8 cellular contexts compared by ENCODE assay signal in genomic region chr14:105045710-105046326, GRCh38. TPM values are rescaled to one million over a fixed set of nuclear protein-coding genes. Genes with fewer than 3 reads are reported as not detected.
DNase-seq lines count a peak whose midpoint lies in the region; ATAC-seq, FAIRE-seq and TF ChIP-seq lines count a peak whose summit lies in the region.

No MANE protein-coding gene starts in this region.

- intact Hi-C loops in pancreas (cut with DNase I): loop anchor here in 2 of 3 donors (2.0 to 5.0 kb wide), 2 partner anchors 69 to 71 kb away; partner anchors contain the start of gene AHNAK2 (in 1 of the 2)

- H3K9me3 Mint-ChIP-seq in H9 (no peaks in the 10 kb centered on the region), type B pancreatic cell (no peaks in the 10 kb centered on the region)

- H3K79me1 ChIP-seq in H9 (ENCODE audit: insufficient read depth, low read depth, low read length, poor library complexity, severe bottlenecking): no peaks in the 10 kb centered on the region

- no peak overlapping the region for H4K5ac ChIP-seq in H9 (ENCODE audit: insufficient read length, low read depth, low read length)

- no peak overlapping the region for H2AK5ac ChIP-seq in H9 (ENCODE audit: insufficient read length, low read length)

- H3K4me1 Mint-ChIP-seq in H9 (peaks cover 2 to 6% of the 10 kb centered on the region in 2 experiments; a peak in 2 of 4 replicates), type B pancreatic cell (ENCODE audit: unreplicated experiment) (no peaks in the 10 kb centered on the region)

- TF ChIP-seq CTCF in H9 (conservative IDR thresholded peaks at IDR 0.05): peak; percentile 100
- TF ChIP-seq CTCF in SK-N-SH (IDR thresholded peaks at IDR 0.05): peak; percentile 99
- peak; percentile 99 to 100 (median 100) for TF ChIP-seq CTCF in pancreas (IDR thresholded peaks at IDR 0.05)
- TF ChIP-seq CTCF in type B pancreatic cell (conservative IDR thresholded peaks at IDR 0.05): peak; percentile 100

- peaks cover 8% of the 10 kb centered on the region for H3F3A ChIP-seq in SK-N-SH (replicated peaks; ENCODE audit: insufficient read depth)

- FAIRE-seq in frontal cortex (lab: Jason Lieb, UNC): no peak
- FAIRE-seq in pancreas (lab: Jason Lieb, UNC): no peak

- peak overlapping the region in 1 of 2 experiments; percentile 17; a peak in 1 of 5 replicates for H3K4me3 Mint-ChIP-seq in H9
- no peak overlapping the region for H3K4me3 Mint-ChIP-seq in type B pancreatic cell

- CTCF ChIA-PET in SK-N-SH (lab: Yijun Ruan, JAX): interaction anchor here (0.6 to 8.1 kb wide), 57 partner anchors 10 to 482 kb away, joined by 3 to 284 read pairs (median 4); partner anchors contain the start of genes AHNAK2, CDCA4, CLBA1 and GPR132

- H3K4me3 ChIP-seq in SK-N-SH (ENCODE audit: low read depth in 2 of 2, low read length in 1 of 2) (peak overlapping the region in 1 of 2 experiments; percentile 50; a peak in 1 of 4 replicates), pancreas (no peak overlapping the region)

- no peaks in the 10 kb centered on the region for H3K23me2 ChIP-seq in H9 (ENCODE audit: insufficient read length, low read depth, low read length, poor library complexity, severe bottlenecking)

- ATAC-seq in pancreas: peak; percentile 87 to 97 (median 94)

- H4K91ac ChIP-seq in H9 (ENCODE audit: insufficient read length, low read depth, low read length): no peak overlapping the region

- no peak overlapping the region for H2BK120ac ChIP-seq in H9 (ENCODE audit: low read depth, low read length, poor library complexity, severe bottlenecking)

- POLR2A ChIA-PET in SK-N-SH (lab: Yijun Ruan, JAX): interaction anchor here (0.6 to 0.7 kb wide), 3 partner anchors 13 to 1524 kb away, joined by 3 read pairs; no protein-coding TSS in a partner anchor

- H3K27ac Mint-ChIP-seq in H9 (no peak overlapping the region), type B pancreatic cell (no peak overlapping the region)

- no CpG with 5 or more reads among the region's 42 CpGs for WGBS in H9 (ENCODE audit: extremely low coverage, insufficient read length, low lambda C conversion rate)
- 8% methylated on average over 15 of the region's 42 CpGs for WGBS in SK-N-SH (ENCODE audit: low lambda C conversion rate)
- WGBS in pancreas, 2 donors: 6% methylated on average over 36 to 42 of the region's 42 CpGs

- H3K4me2 ChIP-seq in H9 (ENCODE audit: insufficient read depth, insufficient read length, low read length) (no peak overlapping the region), SK-N-SH (no peak overlapping the region)

- H3K56ac ChIP-seq in H9 (ENCODE audit: insufficient read length, low read depth, low read length): no peak overlapping the region

- no peaks in the 10 kb centered on the region for H3K9me3 ChIP-seq in H9 (ENCODE audit: control insufficient read depth, low read depth, low read length)
- no peaks in the 10 kb centered on the region for H3K9me3 ChIP-seq in SK-N-SH
- H3K9me3 ChIP-seq in pancreas: no peaks in the 10 kb centered on the region

- no peak overlapping the region for H2BK12ac ChIP-seq in H9 (ENCODE audit: insufficient read length, low read depth, low read length)

- H3K14ac ChIP-seq in H9 (ENCODE audit: insufficient read depth, low read length): no peak overlapping the region

- H3K36me3 Mint-ChIP-seq in H9 (ENCODE audit: insufficient read depth in 1 of 3, low read depth in 3 of 3): no peaks in the 10 kb centered on the region
- no peaks in the 10 kb centered on the region for H3K36me3 Mint-ChIP-seq in type B pancreatic cell

- H3K27me3 ChIP-seq in H9 (ENCODE audit: insufficient read depth, low read length) (no peaks in the 10 kb centered on the region), SK-N-SH (ENCODE audit: insufficient read depth) (no peaks in the 10 kb centered on the region), pancreas (no peaks in the 10 kb centered on the region)

- DNase-seq in DMS53 treated with DMSO at 0.1 percent for 48 hours (lab: John Stamatoyannopoulos, UW; ENCODE audit: unreplicated experiment) (peak; percentile 55), H9 (peak; percentile 89), NCI-H1092 (lab: John Stamatoyannopoulos, UW) (peak; percentile 81), SK-N-SH (peak; percentile 97), frontal cortex (ENCODE audit: low spot score in 2 of 2) (peak; percentile 84 to 93), pancreas (peak; percentile 75 to 98 (median 90)), type B pancreatic cell (ENCODE audit: extremely low spot score, unreplicated experiment) (peak; percentile 93)
- DNase-seq in activated gamma-delta T cell treated with anti-CD3 and anti-CD28 coated beads, Interleukin-2, amount 50 U/mL, for 16 hours (ENCODE audit: low read depth): peak; percentile 92

- H2BK20ac ChIP-seq in H9 (ENCODE audit: low read depth, low read length, poor library complexity, severe bottlenecking): no peak overlapping the region

- H3K27ac ChIP-seq in H9 (ENCODE audit: insufficient read length, low read depth, low read length): no peak overlapping the region
- H3K27ac ChIP-seq in SK-N-SH (ENCODE audit: low read depth in 2 of 2, low read length in 1 of 2): no peak overlapping the region
- no peak overlapping the region for H3K27ac ChIP-seq in pancreas

- H3K79me2 ChIP-seq in H9 (ENCODE audit: insufficient read depth, low read length) (no peaks in the 10 kb centered on the region), SK-N-SH (ENCODE audit: insufficient read depth) (no peaks in the 10 kb centered on the region)

- no peak overlapping the region for H3K18ac ChIP-seq in H9 (ENCODE audit: insufficient read length, low read depth, low read length)

- H3K4me1 ChIP-seq in H9 (ENCODE audit: insufficient read depth, low read length): no peaks in the 10 kb centered on the region
- H3K4me1 ChIP-seq in SK-N-SH (ENCODE audit: control insufficient read depth in 1 of 2, insufficient read depth in 2 of 2, low read depth in 1 of 2, low read length in 1 of 2): peaks cover 0 to 5% of the 10 kb centered on the region in 2 experiments; a peak in 1 of 4 replicates
- H3K4me1 ChIP-seq in pancreas: no peaks in the 10 kb centered on the region

- H2BK15ac ChIP-seq in H9 (ENCODE audit: low read depth, low read length): no peak overlapping the region

- H3K4ac ChIP-seq in H9 (ENCODE audit: low read depth, low read length): no peak overlapping the region

- no peak overlapping the region for H3K23ac ChIP-seq in H9 (ENCODE audit: insufficient read length, low read depth, low read length)

- H3K9me2 ChIP-seq in SK-N-SH: no peaks in the 10 kb centered on the region

- no peaks in the 10 kb centered on the region for H3K36me3 ChIP-seq in SK-N-SH (replicated peaks in 1 of 2; ENCODE audit: control insufficient read depth in 1 of 2, insufficient read depth in 2 of 2, low read length in 1 of 2)
- H3K36me3 ChIP-seq in pancreas: no peaks in the 10 kb centered on the region

- no peak overlapping the region for H2BK5ac ChIP-seq in H9 (ENCODE audit: insufficient read length, low read length)

- no peak overlapping the region for H4K8ac ChIP-seq in H9 (replicated peaks; ENCODE audit: insufficient read length, low read depth, low read length)

- H2AFZ ChIP-seq in H9 (ENCODE audit: low read length): no peak overlapping the region
- H2AFZ ChIP-seq in SK-N-SH (ENCODE audit: low read depth): peak overlapping the region; percentile 90

- peak; percentile 98 for TF ChIP-seq RAD21 in SK-N-SH (IDR thresholded peaks at IDR 0.05; ENCODE audit: low read length)

- TF ChIP-seq EP300 in SK-N-SH (IDR thresholded peaks at IDR 0.05; ENCODE audit: borderline replicate concordance in 1 of 2, low read depth in 1 of 2, low read length in 1 of 2): no peak

- H3K9ac ChIP-seq in H9 (ENCODE audit: extremely low read depth, insufficient read length, low read length) (no peak overlapping the region), SK-N-SH (no peak overlapping the region)

- H3K27me3 Mint-ChIP-seq in H9 (ENCODE audit: low read depth) (peaks cover 42% of the 10 kb centered on the region), type B pancreatic cell (peaks cover 24% of the 10 kb centered on the region)

- no peaks in the 10 kb centered on the region for H4K20me1 ChIP-seq in H9 (ENCODE audit: control insufficient read depth, insufficient read depth, insufficient read length)
- no peaks in the 10 kb centered on the region for H4K20me1 ChIP-seq in SK-N-SH (ENCODE audit: insufficient read depth)

- H3T11ph ChIP-seq in H9 (ENCODE audit: low read length): no peak overlapping the region

TF ChIP-seq in SK-N-SH, 30 proteins besides CTCF, POLR2A, EP300 and RAD21:
- TF ChIP-seq MXI1 (IDR thresholded peaks at IDR 0.05; ENCODE audit: low read depth, low read length): peak; percentile 58; the same call in 1 of the 2 replicates
- TF ChIP-seq SMC3 (IDR thresholded peaks at IDR 0.05; ENCODE audit: low read depth, low read length): peak; percentile 99
- peak; percentile 18; the same call in 1 of the 2 replicates for TF ChIP-seq NRF1 (IDR thresholded peaks at IDR 0.05; ENCODE audit: low read depth, low read length)
- no peak for TF ChIP-seq ELF1 (IDR thresholded peaks at IDR 0.05)
- TF ChIP-seq RFX5 (IDR thresholded peaks at IDR 0.05; ENCODE audit: low read length): 0 out of 2 replicates have a peak, but pooled peaks have one; percentile 19
- 0 out of 2 replicates have a peak, but pooled peaks have one; percentile 38 for TF ChIP-seq MAX (IDR thresholded peaks at IDR 0.05; ENCODE audit: low read depth)
- TF ChIP-seq GABPA (IDR thresholded peaks at IDR 0.05; ENCODE audit: low read depth): no peak
- peak; percentile 73 for TF ChIP-seq RCOR1 (IDR thresholded peaks at IDR 0.05; ENCODE audit: low read length)
- TF ChIP-seq CHD2 (IDR thresholded peaks at IDR 0.05; ENCODE audit: low read length, partially characterized antibody): peak; percentile 42

RNA-seq across cellular contexts. Expression of gene GPR132, which starts 19.4 kb away (rescaled TPM):
- total RNA-seq in H9 (2021): 0.20 and 0.24 TPM in 2 replicates
- 0.03 TPM in 1 of 2 replicates, not detected in the other for polyA plus RNA-seq in SK-N-SH (2012; rRNA removed)
- polyA plus RNA-seq in SK-N-SH (2012; cell fraction: cytosol; rRNA removed): 0.03 TPM in 1 of 2 replicates, not detected in the other
- 0.28 and 0.37 TPM in 2 replicates for polyA plus RNA-seq in SK-N-SH (2012; cell fraction: nucleus; rRNA removed)
- 1.2 TPM for total RNA-seq in frontal cortex
- 1 to 10 TPM in 2 of 6 donors, under 1 TPM in 4; 0.14 to 2.3 (median 0.76) TPM for total RNA-seq in pancreas
- under 1 TPM; 0.38 to 0.46 TPM for polyA plus RNA-seq in pancreas
- total RNA-seq in type B pancreatic cell (ENCODE audit: low replicate concordance): 0.24 and 0.33 TPM in 2 replicates

RNA-seq across cellular contexts. Expression of gene CDCA4, which starts 24.9 kb away (rescaled TPM):
- total RNA-seq in H9 (2021) (57.7 and 58.5 TPM in 2 replicates), frontal cortex (11.0 TPM), pancreas (1 to 10 TPM; 1.2 to 3.5 (median 2.6) TPM), type B pancreatic cell (ENCODE audit: low replicate concordance) (21.2 and 29.7 TPM in 2 replicates)
- polyA plus RNA-seq in SK-N-SH (2012; rRNA removed) (23.7 and 26.8 TPM in 2 replicates), pancreas (1 to 10 TPM; 3.1 to 3.3 TPM)
- polyA plus RNA-seq in SK-N-SH (2012; cell fraction: cytosol; rRNA removed): 15.1 and 21.2 TPM in 2 replicates
- polyA plus RNA-seq in SK-N-SH (2012; cell fraction: nucleus; rRNA removed): 15.7 and 19.5 TPM in 2 replicates
